Comparison of ENCODE assay signal across 8 cellular contexts in the genomic region with DNA sequence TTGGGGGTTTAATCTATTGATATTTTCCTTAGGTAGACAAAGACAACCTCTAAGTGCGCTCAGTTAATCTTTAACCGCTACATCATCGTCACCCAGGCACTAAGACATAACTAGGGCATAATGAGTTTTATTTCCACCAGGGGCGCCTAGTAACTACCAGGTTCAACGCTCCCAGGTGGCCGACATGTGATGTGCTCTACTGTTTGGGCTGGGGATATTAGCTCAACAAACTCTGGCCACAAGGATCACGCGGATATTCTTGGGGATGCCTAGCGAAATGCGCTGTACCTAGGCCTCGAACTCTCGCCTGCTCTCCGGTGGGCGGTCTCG. TPM values are rescaled to one million over a fixed set of nuclear protein-coding genes. Genes with fewer than 3 reads are reported as not detected.
A peak's percentile ranks its signal among the peaks of the same experiment; 100 is the strongest.
DNase-seq lines count a peak whose midpoint lies in the region; ATAC-seq, FAIRE-seq and TF ChIP-seq lines count a peak whose summit lies in the region.

No MANE protein-coding gene starts in this region.

- CTCF ChIA-PET in K562 (lab: Yijun Ruan, JAX; ENCODE audit: low intra/inter-chr PET ratio) = no interaction called here

- H3K4me1 ChIP-seq in RWPE2 (ENCODE audit: insufficient read depth, poor library complexity, severe bottlenecking) (peaks cover 28% of the 10 kb centered on the region), K562 (replicated peaks in 1 of 2; ENCODE audit: control insufficient read depth in 2 of 2, insufficient read depth in 2 of 2, low read length in 2 of 2) (peaks cover 19 to 28% of the 10 kb centered on the region in 2 experiments), kidney (ENCODE audit: control insufficient read depth in 1 of 2, insufficient read depth in 1 of 2, low read depth in 1 of 2, low read length in 2 of 2) (peaks cover 8 to 18% of the 10 kb centered on the region in 2 donors)

- TF ChIP-seq RAD21 in K562 (CRISPR knock-in tag; conservative IDR thresholded peaks at IDR 0.05 in 1 of 2, IDR thresholded peaks at IDR 0.05 in 1 of 2) = no peak

- under 1% methylated on average over 15 of the region's 15 CpGs for WGBS in K562 (ENCODE audit: insufficient coverage, low coverage, missing lambda C conversion rate)

- TSS peak; percentile 67 for BruUV-seq in K562 (replicated peaks; lab: Mats Ljungman, UMichigan)

- H3K4me3 Mint-ChIP-seq in stimulated activated effector memory CD8-positive, alpha-beta T cell treated with anti-CD3 and anti-CD28 coated beads, Interleukin-12 subunit alpha, Interleukin-12 subunit beta, amount 100 ng/mL, for 72 hours = peak overlapping the region; percentile 96

- peaks cover 21% of the 10 kb centered on the region for H3K36me3 Mint-ChIP-seq in stimulated activated effector memory CD8-positive, alpha-beta T cell treated with anti-CD3 and anti-CD28 coated beads, Interleukin-12 subunit alpha, Interleukin-12 subunit beta, amount 100 ng/mL, for 72 hours

- peak overlapping the region; percentile 88 for H2AFZ ChIP-seq in K562 (ENCODE audit: low read depth, low read length)

- no peak for TF ChIP-seq EP300 in K562 (IDR thresholded peaks at IDR 0.05; ENCODE audit: low read length)

- H3K79me2 ChIP-seq in K562 (ENCODE audit: control insufficient read depth, insufficient read depth, low read length) = peaks cover 44% of the 10 kb centered on the region

- no peaks in the 10 kb centered on the region for H4K20me1 ChIP-seq in K562 (replicated peaks; ENCODE audit: control insufficient read depth, insufficient read depth, low read length)

- peak; percentile 79 for DNase-seq in HuH-7 (ENCODE audit: low spot score)
- DNase-seq in RWPE2 (ENCODE audit: low spot score) = no peak
- DNase-seq in K562 (ENCODE audit: extremely low read depth in 1 of 4, low spot score in 3 of 4) = peak in 1 of 4 experiments; percentile 65
- DNase-seq in kidney = no peak
- DNase-seq in stimulated activated effector memory CD8-positive, alpha-beta T cell treated with anti-CD3 and anti-CD28 coated beads, Interleukin-12 subunit alpha, Interleukin-12 subunit beta, amount 100 ng/mL, for 72 hours (ENCODE audit: low spot score in 2 of 2) = no peak
- no peak for DNase-seq in amygdala (lab: John Stamatoyannopoulos, UW)

- H3K27me3 ChIP-seq in RWPE2 (ENCODE audit: insufficient read depth, poor library complexity, severe bottlenecking) = no peaks in the 10 kb centered on the region
- no peaks in the 10 kb centered on the region for H3K27me3 ChIP-seq in K562 (ENCODE audit: control insufficient read depth in 2 of 2, insufficient read depth in 2 of 2, low read length in 2 of 2)

- peak overlapping the region; percentile 82 to 99 for H3K9ac ChIP-seq in K562 (ENCODE audit: insufficient read depth in 1 of 2, low read depth in 2 of 2, low read length in 2 of 2)
- peak overlapping the region; percentile 82 to 88 for H3K9ac ChIP-seq in kidney (ENCODE audit: low read length in 2 of 2)

- peak overlapping the region; percentile 92 for H3K4me2 ChIP-seq in K562 (ENCODE audit: insufficient read depth, low read length)

- POLR2A ChIA-PET in K562 (lab: Yijun Ruan, JAX) = interaction anchor here (0.7 to 2.4 kb wide), 9 partner anchors 9 to 541 kb away, joined by 3 to 10 read pairs (median 3); no protein-coding TSS in a partner anchor

- H3K36me3 ChIP-seq in RWPE2 (ENCODE audit: low read depth) (no peaks in the 10 kb centered on the region), K562 (ENCODE audit: control insufficient read depth, insufficient read depth, low read length) (peaks cover 8% of the 10 kb centered on the region; the same call in 2 of the 3 replicates), kidney (ENCODE audit: control insufficient read depth in 1 of 2, insufficient read depth in 2 of 2, low read length in 2 of 2) (no peaks in the 10 kb centered on the region)

- no peaks in the 10 kb centered on the region for H3K9me3 Mint-ChIP-seq in stimulated activated effector memory CD8-positive, alpha-beta T cell treated with anti-CD3 and anti-CD28 coated beads, Interleukin-12 subunit alpha, Interleukin-12 subunit beta, amount 100 ng/mL, for 72 hours

- in situ Hi-C loops in K562 (cut with MboI) = no loop called here

- intact Hi-C loops in K562 (cut with micrococcal nuclease) = loop anchor here (2.0 to 5.0 kb wide), 2 partner anchors 36 to 371 kb away; no protein-coding TSS in a partner anchor
- intact Hi-C loops in kidney (cut with DNase I) = no loop called here

- no peaks in the 10 kb centered on the region for H3K9me1 ChIP-seq in K562 (ENCODE audit: control insufficient read depth, insufficient read depth, low read length)

- peak overlapping the region; percentile 80 for H3K27ac ChIP-seq in RWPE2 (ENCODE audit: poor library complexity, severe bottlenecking)
- H3K27ac ChIP-seq in K562 (ENCODE audit: extremely low read depth, low read depth, low read length) = peak overlapping the region; percentile 88
- H3K27ac ChIP-seq in kidney (ENCODE audit: low read depth in 2 of 2, low read length in 2 of 2) = peak overlapping the region; percentile 98 to 99

- H3K4me3 ChIP-seq in GM08714 (ENCODE audit: low read length) = peak overlapping the region; percentile 76
- H3K4me3 ChIP-seq in RWPE2 (ENCODE audit: severe bottlenecking) = peak overlapping the region; percentile 57
- peak overlapping the region; percentile 53 for H3K4me3 ChIP-seq in K562
- peak overlapping the region; percentile 88 to 98 for H3K4me3 ChIP-seq in kidney (ENCODE audit: low read length in 2 of 2)

- no peak for FAIRE-seq in K562 (lab: Jason Lieb, UNC)
- FAIRE-seq in kidney (lab: Jason Lieb, UNC) = no peak

- H3K4me1 Mint-ChIP-seq in stimulated activated effector memory CD8-positive, alpha-beta T cell treated with anti-CD3 and anti-CD28 coated beads, Interleukin-12 subunit alpha, Interleukin-12 subunit beta, amount 100 ng/mL, for 72 hours = peaks cover 46% of the 10 kb centered on the region

- peak; percentile 53 for ATAC-seq in GM21576 (IDR thresholded peaks at IDR 0.05; ENCODE audit: unreplicated experiment)
- ATAC-seq in RWPE2 (ENCODE audit: low read depth) = peak; percentile 32
- peak; percentile 68 for ATAC-seq in K562
- ATAC-seq in stimulated activated effector memory CD8-positive, alpha-beta T cell treated with anti-CD3 and anti-CD28 coated beads, Interleukin-12 subunit alpha, Interleukin-12 subunit beta, amount 100 ng/mL, for 72 hours = peak; percentile 69

- H3K9me3 ChIP-seq in RWPE2 (ENCODE audit: severe bottlenecking) (no peaks in the 10 kb centered on the region), K562 (replicated peaks; ENCODE audit: control insufficient read depth, insufficient read depth, low read depth, low read length) (no peaks in the 10 kb centered on the region; the same call in 1 of the 2 replicates), kidney (ENCODE audit: control insufficient read depth in 1 of 2, low read length in 2 of 2) (no peaks in the 10 kb centered on the region)

- H3K27ac Mint-ChIP-seq in stimulated activated effector memory CD8-positive, alpha-beta T cell treated with anti-CD3 and anti-CD28 coated beads, Interleukin-12 subunit alpha, Interleukin-12 subunit beta, amount 100 ng/mL, for 72 hours = peak overlapping the region; percentile 97

- TF ChIP-seq CTCF in RWPE2 (IDR thresholded peaks at IDR 0.05; ENCODE audit: poor library complexity, severe bottlenecking) (peak; percentile 69), K562 (IDR thresholded peaks at IDR 0.05 in 2 of 3, conservative IDR thresholded peaks at IDR 0.05 in 1 of 3; ENCODE audit: insufficient read depth in 2 of 3, low read depth in 1 of 3, low read length in 3 of 3) (peak; percentile 57 to 75 (median 75)), kidney (IDR thresholded peaks at IDR 0.05; ENCODE audit: borderline replicate concordance, extremely low read depth, insufficient read depth) (peak; percentile 20)

- TF ChIP-seq POLR2A in K562 (conservative IDR thresholded peaks at IDR 0.05) = no peak

TF ChIP-seq in K562, 482 proteins besides CTCF, POLR2A, EP300 and RAD21 (continues in another document):
- no peak for TF ChIP-seq NFRKB (IDR thresholded peaks at IDR 0.05; ENCODE audit: low read depth)
- no peak for TF ChIP-seq SMC3 (conservative IDR thresholded peaks at IDR 0.05; ENCODE audit: insufficient read depth, low read depth, low read length)
- TF ChIP-seq ZNF77 (CRISPR knock-in tag; IDR thresholded peaks at IDR 0.05) = no peak
- no peak for TF ChIP-seq ZC3H8 (IDR thresholded peaks at IDR 0.05)
- no peak for TF ChIP-seq SMARCA5 (IDR thresholded peaks at IDR 0.05)
- TF ChIP-seq, protein P1, sequence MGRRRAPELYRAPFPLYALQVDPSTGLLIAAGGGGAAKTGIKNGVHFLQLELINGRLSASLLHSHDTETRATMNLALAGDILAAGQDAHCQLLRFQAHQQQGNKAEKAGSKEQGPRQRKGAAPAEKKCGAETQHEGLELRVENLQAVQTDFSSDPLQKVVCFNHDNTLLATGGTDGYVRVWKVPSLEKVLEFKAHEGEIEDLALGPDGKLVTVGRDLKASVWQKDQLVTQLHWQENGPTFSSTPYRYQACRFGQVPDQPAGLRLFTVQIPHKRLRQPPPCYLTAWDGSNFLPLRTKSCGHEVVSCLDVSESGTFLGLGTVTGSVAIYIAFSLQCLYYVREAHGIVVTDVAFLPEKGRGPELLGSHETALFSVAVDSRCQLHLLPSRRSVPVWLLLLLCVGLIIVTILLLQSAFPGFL (CRISPR knock-in tag; IDR thresholded peaks at IDR 0.05) = no peak
- TF ChIP-seq JUND (IDR thresholded peaks at IDR 0.05; ENCODE audit: borderline replicate concordance, low read depth, low read length) = no peak
- TF ChIP-seq JUND (tag; IDR thresholded peaks at IDR 0.05; ENCODE audit: borderline replicate concordance, low read depth, low read length) = no peak
- TF ChIP-seq ZNF197 (CRISPR knock-in tag; IDR thresholded peaks at IDR 0.05; ENCODE audit: low read depth) = no peak

RNA-seq across cellular contexts. Expression of a gene that starts 0.9 kb away (rescaled TPM):
- 4.0 and 4.8 TPM in 2 replicates for total RNA-seq in K562 (2011; cell fraction: chromatin; rRNA removed; ENCODE audit: low replicate concordance)
- total RNA-seq in K562 (2011; cell fraction: nucleolus; rRNA removed) = 3.7 TPM in 2 replicates
- 3.2 and 7.4 TPM in 2 replicates for total RNA-seq in K562 (2011; cell fraction: nucleoplasm; rRNA removed)
- total RNA-seq in K562 (2014; rRNA removed) (2.3 and 3.0 TPM in 2 replicates), K562 (2014; rRNA removed; fragmentation: Illumina TruSeq; extraction: Trizol) (3.7 and 3.9 TPM in 2 replicates), K562 (2015; rRNA removed; fragmentation: Illumina TruSeq; extraction: Trizol) (2.6 and 3.5 TPM in 2 replicates), K562 (2021) (2.6 and 2.7 TPM in 2 replicates), kidney (9.8 TPM)
- polyA plus RNA-seq in K562 (2011; rRNA removed) (3.7 and 4.0 TPM in 2 replicates), K562 (2014; fragmentation: Illumina TruSeq; extraction: Trizol) (2.6 and 3.5 TPM in 2 replicates), K562 (2014; fragmentation: Nextera tagmentation; extraction: Ambion mirVana) (1 to 10 TPM; 1.8 to 3.3 TPM), K562 (2014; rRNA removed) (1.7 and 2.6 TPM in 2 replicates), kidney (ENCODE audit: insufficient read depth, low read depth, low replicate concordance) (2.5 TPM)
- 1.1 and 3.1 TPM in 2 replicates for polyA plus RNA-seq in K562 (2011; cell fraction: cytosol; rRNA removed)
- polyA plus RNA-seq in K562 (2011; cell fraction: nucleus; rRNA removed) = 1.8 and 2.5 TPM in 2 replicates
- 1.8 and 2.9 TPM in 2 replicates for polyA plus RNA-seq in K562 (2012)
- 5.1 and 6.8 TPM in 2 replicates for polyA minus RNA-seq in K562 (2011; rRNA and poly(A)+ RNA removed)
- 2.4 and 3.0 TPM in 2 replicates for polyA minus RNA-seq in K562 (2011; cell fraction: cytosol; rRNA and poly(A)+ RNA removed)
- 1.1 and 2.9 TPM in 2 replicates for polyA minus RNA-seq in K562 (2011; cell fraction: nucleus; rRNA and poly(A)+ RNA removed)

Comparison
In these comparisons a context has a peak if more than half of its experiments do, and no peak if none do; other contexts are left out.
1. CTCF ChIP-seq: peak in every context shown above with its lines; median percentile 75 in K562; 69 in RWPE2; 20 in kidney.